ENCODE assay signal across 11 cellular contexts in genomic region chr1:85584923-85585322, GRCh38. TPM values are rescaled to one million over a fixed set of nuclear protein-coding genes. Genes with fewer than 3 reads are reported as not detected.
DNase-seq lines count a peak whose midpoint lies in the region; ATAC-seq and TF ChIP-seq lines count a peak whose summit lies in the region.
"Had no signal": no experiment of that assay in that cellular context is flagged by ENCODE, and none has a peak within 500 bp of the region (broad histone marks: within the 10 kb centered on the region; RNA-seq: fewer than 3 reads in every experiment).

No MANE protein-coding gene starts in this region.

- TF ChIP-seq CTCF in hepatocyte (IDR thresholded peaks at IDR 0.05; ENCODE audit: poor library complexity) (no peak), thoracic aorta (IDR thresholded peaks at IDR 0.05) (no peak)

- H3K9ac ChIP-seq in HUES48 (ENCODE audit: low read depth, low read length), result 0 out of 2 replicates have a peak overlapping the region, but pooled peaks have one; percentile 2

- peak overlapping the region; percentile 93 for H3K27ac ChIP-seq in HUES48 (ENCODE audit: low read depth, low read length)
- H3K27ac ChIP-seq in hepatocyte, result peak overlapping the region; percentile 18
- peak overlapping the region; percentile 55 to 99 for H3K27ac ChIP-seq in thoracic aorta

- ATAC-seq in thoracic aorta (ENCODE audit: insufficient number of reproducible peaks, low FRiP score, low read depth), result no peak
- no peak for ATAC-seq in HG03342 (IDR thresholded peaks at IDR 0.05; ENCODE audit: unreplicated experiment)
- ATAC-seq: K562 had no signal

- no peaks in the 10 kb centered on the region for H3K9me3 ChIP-seq in HUES48 (ENCODE audit: control insufficient read depth, insufficient read depth, low read length)
- no peaks in the 10 kb centered on the region for H3K9me3 ChIP-seq in hepatocyte (ENCODE audit: low read depth)
- H3K9me3 ChIP-seq in thoracic aorta, result no peaks in the 10 kb centered on the region

- H3K36me3 ChIP-seq in HUES48 (ENCODE audit: control insufficient read depth, insufficient read depth, low read length) (peaks cover 27% of the 10 kb centered on the region), hepatocyte (replicated peaks; ENCODE audit: insufficient read depth, low read depth) (no peaks in the 10 kb centered on the region), thoracic aorta (peaks cover 15% of the 10 kb centered on the region)

- H3K4me2 ChIP-seq in hepatocyte, result no peak overlapping the region

- no peak overlapping the region for H2AFZ ChIP-seq in hepatocyte

- peaks cover 40% of the 10 kb centered on the region for H3K4me1 ChIP-seq in HUES48 (ENCODE audit: control insufficient read depth, insufficient read depth, low read length)
- H3K4me1 ChIP-seq in hepatocyte (ENCODE audit: insufficient read depth), result peaks cover 4% of the 10 kb centered on the region
- no peaks in the 10 kb centered on the region for H3K4me1 ChIP-seq in thoracic aorta (ENCODE audit: control insufficient read depth in 1 of 2, low read depth in 2 of 2)

- no peaks in the 10 kb centered on the region for H4K20me1 ChIP-seq in hepatocyte (ENCODE audit: insufficient read depth, poor library complexity, severe bottlenecking)

- peaks cover 10% of the 10 kb centered on the region for H3K79me2 ChIP-seq in hepatocyte

- H3K27me3 ChIP-seq in HUES48 (ENCODE audit: control insufficient read depth, insufficient read depth, low read length), result no peaks in the 10 kb centered on the region
- H3K27me3 ChIP-seq in hepatocyte, result no peaks in the 10 kb centered on the region
- no peaks in the 10 kb centered on the region for H3K27me3 ChIP-seq in thoracic aorta (replicated peaks; ENCODE audit: insufficient read depth)

- WGBS in hepatocyte (ENCODE audit: low lambda C conversion rate, missing lambda C conversion rate), result 44% methylated on average over 2 of the region's 2 CpGs

- no peaks in the 10 kb centered on the region for H3K9me2 ChIP-seq in hepatocyte (replicated peaks; ENCODE audit: insufficient read depth)

- no peak overlapping the region for H3K4me3 ChIP-seq in HUES48 (ENCODE audit: low read depth, low read length)
- H3K4me3 ChIP-seq in hepatocyte, result no peak overlapping the region
- no peak overlapping the region for H3K4me3 ChIP-seq in thoracic aorta
- H3K4me3 ChIP-seq: K562 had no signal

- peak; percentile 76 for DNase-seq in amniotic epithelial cell (ENCODE audit: low read depth)
- no peak for DNase-seq in hepatocyte (ENCODE audit: low spot score)
- DNase-seq in thoracic aorta (ENCODE audit: low spot score), result no peak
- DNase-seq in dedifferentiated amniotic fluid mesenchymal stem cell (ENCODE audit: extremely low spot score), result no peak
- DNase-seq in NCI-H2196 (lab: John Stamatoyannopoulos, UW; ENCODE audit: unreplicated experiment), result no peak
- no peak for DNase-seq in effector CD8-positive, alpha-beta T cell (lab: John Stamatoyannopoulos, UW)
- DNase-seq: hippocampal formation had no signal

RNA-seq across cellular contexts. Expression of gene CCN1, which starts 4.4 kb away (rescaled TPM):
- 58.6 and 84.1 TPM in 2 replicates for total RNA-seq in hepatocyte
- polyA plus RNA-seq in hepatocyte, result 364 and 380 TPM in 2 replicates
- 100 to 1,000 TPM; 107 to 413 TPM for total RNA-seq in thoracic aorta
- total RNA-seq: activated naive CD4-positive, alpha-beta T cell treated with anti-CD3 and anti-CD28 coated beads, Interleukin-2, amount 50 U/mL, for 72 hours had no signal

Comparison
In these comparisons a context has a peak if more than half of its experiments do, and no peak if none do; other contexts are left out.
1. H3K27ac ChIP-seq: peak in every context shown above with its lines; median percentile 93 in HUES48; 77 in thoracic aorta; 18 in hepatocyte.